Comparison of ENCODE assay signal across 1 cellular context in the genomic region with DNA sequence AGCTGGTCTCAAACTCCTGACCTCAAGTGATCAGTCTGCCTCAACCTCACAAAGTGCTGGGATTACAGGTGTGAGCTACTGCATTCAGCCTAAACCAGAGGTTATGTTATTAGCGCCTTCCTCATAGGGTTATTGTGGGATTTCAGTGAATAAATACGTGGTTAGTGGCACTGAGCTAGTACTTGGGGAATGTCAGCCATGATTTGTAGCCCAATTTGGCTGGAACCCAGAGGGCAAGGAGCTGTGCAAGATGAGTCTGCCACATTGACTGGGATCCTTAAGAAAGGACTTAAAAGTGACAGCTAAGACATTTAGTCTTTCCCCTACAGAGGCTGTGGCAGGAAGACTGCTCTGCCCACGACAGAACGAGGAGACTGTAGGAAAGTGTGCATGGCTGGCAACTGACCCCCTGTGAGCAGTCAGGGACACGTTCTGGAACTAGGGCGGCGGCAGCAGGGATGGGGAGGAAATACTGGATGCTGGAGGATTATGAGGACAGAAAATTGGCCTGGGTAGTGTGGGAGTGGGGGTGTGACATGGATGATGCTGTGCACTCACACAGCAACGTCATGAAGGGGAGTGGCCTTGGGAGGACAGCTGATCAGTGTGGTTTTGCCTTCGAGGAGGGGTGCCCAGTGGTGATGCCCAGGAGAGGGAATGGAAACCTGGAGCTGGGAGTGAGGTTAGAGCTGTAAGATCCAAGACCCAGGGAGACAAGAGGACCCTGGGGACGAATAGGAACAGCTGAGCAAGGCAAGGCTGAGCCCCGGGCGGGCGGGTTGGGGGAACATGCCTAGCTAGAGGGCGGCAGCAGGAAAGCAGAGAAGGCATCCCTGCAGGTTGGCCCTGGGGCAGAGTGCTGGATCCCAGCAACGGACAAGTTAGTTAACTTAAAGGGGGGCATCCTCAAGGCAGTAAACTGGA.
TF ChIP-seq lines count a peak whose summit lies in the region.

No MANE protein-coding gene starts in this region.

TF ChIP-seq in endothelial cell of umbilical vein, 7 proteins besides CTCF, POLR2A, EP300 and RAD21:
- TF ChIP-seq, protein P1, sequence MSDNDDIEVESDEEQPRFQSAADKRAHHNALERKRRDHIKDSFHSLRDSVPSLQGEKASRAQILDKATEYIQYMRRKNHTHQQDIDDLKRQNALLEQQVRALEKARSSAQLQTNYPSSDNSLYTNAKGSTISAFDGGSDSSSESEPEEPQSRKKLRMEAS (IDR thresholded peaks at IDR 0.05; ENCODE audit: insufficient read depth, insufficient read length) = no peak
- TF ChIP-seq GATA2 (IDR thresholded peaks at IDR 0.05; ENCODE audit: insufficient read depth, insufficient read length, low read depth, low read length) = no peak
- no peak for TF ChIP-seq MYC (IDR thresholded peaks at IDR 0.05; ENCODE audit: low read depth, low read length)
- TF ChIP-seq FOS (IDR thresholded peaks at IDR 0.05; ENCODE audit: borderline replicate concordance, insufficient read depth, low read length) = no peak
